17 cellular contexts compared by ENCODE assay signal in the genomic region with DNA sequence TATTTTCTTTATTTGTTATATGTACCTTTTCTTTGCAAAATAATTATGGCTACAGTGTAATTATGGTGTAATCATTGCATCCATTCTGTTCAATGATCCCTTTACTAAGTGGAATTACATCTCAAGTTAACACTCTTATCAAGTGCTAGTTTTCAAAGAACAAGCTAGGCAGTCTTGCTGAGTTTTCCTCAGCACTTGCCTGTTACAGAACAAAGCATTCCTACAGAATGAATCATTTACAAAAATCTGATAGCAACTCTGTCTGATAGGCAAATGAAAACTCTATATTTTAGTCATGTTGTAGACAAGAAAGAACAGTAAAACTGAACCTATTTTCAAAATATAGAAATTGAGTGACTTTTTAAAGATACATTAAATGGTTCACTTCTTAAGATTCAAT.
"Had no signal": no experiment of that assay in that cellular context is flagged by ENCODE, and none has a peak within 500 bp of the region (broad histone marks: within the 10 kb centered on the region; RNA-seq: fewer than 3 reads in every experiment).

No MANE protein-coding gene starts in this region.

- DNase-seq: activated CD4-positive, alpha-beta memory T cell treated with anti-CD3 and anti-CD28 coated beads for 36 hours; activated gamma-delta T cell; activated T-cell treated with anti-CD3 and anti-CD28 coated beads, Interleukin-2, amount 50 U/mL, for 48 hours; effector CD4-positive, alpha-beta T cell; gastrocnemius medialis; lower lobe of right lung; midbrain; spleen; stimulated activated CD4-positive, alpha-beta T cell treated with anti-CD3 and anti-CD28 coated beads, Interleukin-1b, Interleukin-23, amount 100 ng/mL, for 48 hours; T-cell; T1000 had no signal

- H3K36me3 ChIP-seq: cardiac muscle cell, gastrocnemius medialis, lower lobe of right lung, neural progenitor cell, right atrium auricular region, spleen, tibial nerve had no signal

- H2AFZ ChIP-seq: neural progenitor cell had no signal

- H3K27ac ChIP-seq: cardiac muscle cell, coronary artery, gastrocnemius medialis, lower lobe of right lung, neural progenitor cell, right atrium auricular region, spleen, tibial nerve had no signal

- H3K9me3 ChIP-seq: gastrocnemius medialis, lower lobe of right lung, right atrium auricular region, spleen, tibial nerve had no signal

- H3K4me2 ChIP-seq: neural progenitor cell had no signal

- H3K4me1 ChIP-seq: gastrocnemius medialis, lower lobe of right lung, right atrium auricular region, spleen, tibial nerve had no signal

- H3K27me3 ChIP-seq: cardiac muscle cell, gastrocnemius medialis, neural progenitor cell, right atrium auricular region, spleen, tibial nerve had no signal

- H3K9ac ChIP-seq: neural progenitor cell had no signal

- H3K4me3 ChIP-seq: cardiac muscle cell, coronary artery, gastrocnemius medialis, lower lobe of right lung, neural progenitor cell, right atrium auricular region, spleen, tibial nerve had no signal

- ATAC-seq: gastrocnemius medialis; stimulated activated memory B cell treated with anti-CD40 and anti-IgM and Interleukin-4, amounts not matched to agents 10 μg/mL and 1 μg/mL and 100 μg/mL, for 72 hours; T-cell had no signal
